9 cellular contexts compared by ENCODE assay signal in the genomic region with DNA sequence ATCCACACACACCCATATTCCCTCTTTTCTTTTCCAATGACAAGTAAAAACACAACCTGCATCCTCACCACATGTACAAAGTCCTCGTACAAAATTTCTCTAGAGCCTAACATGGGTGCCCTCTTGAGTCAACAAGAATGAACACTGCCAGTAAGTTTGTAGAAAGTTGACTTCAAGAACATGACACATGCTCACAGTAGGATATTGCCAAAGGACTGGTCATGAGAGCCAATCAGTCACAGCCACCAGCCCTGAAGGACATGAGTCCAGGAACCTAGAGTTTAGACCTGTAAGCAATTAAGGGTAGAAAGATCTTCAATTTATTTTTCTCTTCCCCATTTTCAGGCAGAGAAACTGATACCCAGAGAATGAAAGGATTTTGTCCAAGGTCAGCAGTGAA.
"Had no signal": no experiment of that assay in that cellular context is flagged by ENCODE, and none has a peak within 500 bp of the region (broad histone marks: within the 10 kb centered on the region; RNA-seq: fewer than 3 reads in every experiment).

No MANE protein-coding gene starts in this region.

- H3K27ac ChIP-seq: GM23248, HL-60 had no signal

- H3K4me1 ChIP-seq: HAP-1 had no signal

- DNase-seq: GM23248, GOT3, H7, HFFc6, KBM-7 had no signal

- H3K36me3 ChIP-seq: HAP-1 had no signal

- H3K36me3 Mint-ChIP-seq: IgD-negative memory B cell had no signal

- H3K27ac Mint-ChIP-seq: HFFc6, IgD-negative memory B cell had no signal

- H3K9me3 ChIP-seq: HAP-1 had no signal

- H3K4me3 Mint-ChIP-seq: HFFc6, IgD-negative memory B cell had no signal

- H3K4me1 Mint-ChIP-seq: IgD-negative memory B cell had no signal

- ATAC-seq: HCT116 had no signal

- H3K4me3 ChIP-seq: GM23248, HAP-1 had no signal
